In the genomic region with DNA sequence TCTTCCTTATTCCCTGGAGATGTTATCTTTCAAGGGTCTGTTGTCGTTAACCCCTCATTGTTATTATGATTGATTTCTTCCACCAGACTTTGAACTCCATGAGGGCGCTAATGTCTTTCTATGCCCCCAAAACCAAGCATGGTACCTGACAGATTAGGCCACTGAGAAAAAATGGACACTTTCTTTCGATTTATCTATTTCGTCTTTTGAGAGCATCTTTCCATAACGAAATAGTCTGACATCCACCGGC, we compare ENCODE assay signal across 8 cellular contexts. TPM values are rescaled to one million over a fixed set of nuclear protein-coding genes. Genes with fewer than 3 reads are reported as not detected.
DNase-seq lines count a peak whose midpoint lies in the region; ATAC-seq and TF ChIP-seq lines count a peak whose summit lies in the region.

No MANE protein-coding gene starts in this region.

- ATAC-seq in body of pancreas = no peak

- CTCF ChIA-PET in HEK293T (lab: Yijun Ruan, JAX) = no interaction called here

- POLR2A ChIA-PET in HEK293T (lab: Yijun Ruan, JAX) = interaction anchor here (1.1 to 1.8 kb wide), 3 partner anchors 21 to 553 kb away, joined by 4 to 6 read pairs (median 5); a partner anchor contains a TSS

- no peaks in the 10 kb centered on the region for H3K27me3 ChIP-seq in body of pancreas

- H3K4me3 ChIP-seq in body of pancreas (peak overlapping the region in 1 of 2 donors; percentile 23), mesodermal cell (ENCODE audit: extremely low read depth, insufficient read depth, low read length, poor library complexity, severe bottlenecking) (peak overlapping the region; percentile 95)

- no peak for DNase-seq in HEK293T (ENCODE audit: extremely low spot score)
- DNase-seq in body of pancreas = no peak
- DNase-seq in NCI-H187 treated with DMSO at 0.1 percent for 48 hours (lab: John Stamatoyannopoulos, UW) = no peak
- no peak for DNase-seq in G401 (ENCODE audit: low spot score)
- DNase-seq in stimulated activated CD4-positive, alpha-beta T cell treated with anti-CD3 and anti-CD28 coated beads, Interleukin-12 subunit alpha, Interleukin-12 subunit beta, amount 100 ng/mL, for 4 hours = no peak
- no peak for DNase-seq in SW 1271 (lab: John Stamatoyannopoulos, UW)

- intact Hi-C loops in body of pancreas (cut with DNase I) = no loop called here

- H3K36me3 ChIP-seq in body of pancreas (replicated peaks in 1 of 2; ENCODE audit: insufficient read depth in 1 of 2, low read depth in 2 of 2) (peaks cover 0 to 3% of the 10 kb centered on the region in 2 donors), mesodermal cell (ENCODE audit: control insufficient read depth, insufficient read depth, low read length) (peaks cover 26% of the 10 kb centered on the region)

- H3K27ac ChIP-seq in 22Rv1 (peak overlapping the region; percentile 87), body of pancreas (peak overlapping the region; percentile 52 to 91 (median 79)), mesodermal cell (ENCODE audit: low read depth, low read length, severe bottlenecking) (peak overlapping the region; percentile 94)

- no peak for TF ChIP-seq POLR2A in body of pancreas (IDR thresholded peaks at IDR 0.05)

- H3K9me3 ChIP-seq in body of pancreas = no peaks in the 10 kb centered on the region
- no peaks in the 10 kb centered on the region for H3K9me3 ChIP-seq in mesodermal cell (ENCODE audit: control insufficient read depth, low read length)

- WGBS in body of pancreas, 2 donors = 22 to 28% methylated on average over 6 of the region's 6 CpGs
- WGBS in mesodermal cell (ENCODE audit: insufficient coverage in 2 of 2), 2 experiments = 20 to 28% methylated on average over 2 to 4 of the region's 6 CpGs

- H3K4me1 ChIP-seq in body of pancreas (peaks cover 15% of the 10 kb centered on the region), mesodermal cell (ENCODE audit: control insufficient read depth, insufficient read depth, low read length, poor library complexity, severe bottlenecking) (no peaks in the 10 kb centered on the region)

- no peak for TF ChIP-seq CTCF in 22Rv1 (IDR thresholded peaks at IDR 0.05)
- TF ChIP-seq CTCF in body of pancreas (IDR thresholded peaks at IDR 0.05) = no peak

- in situ Hi-C loops in G401 (cut with HindIII; ENCODE audit: low sequenced_read_pairs) = no loop called here

TF ChIP-seq in HEK293T, 16 proteins besides CTCF, POLR2A, EP300 and RAD21:
- TF ChIP-seq ZNF384 (IDR thresholded peaks at IDR 0.05) (no peak), CTBP1 (IDR thresholded peaks at IDR 0.05; ENCODE audit: borderline replicate concordance) (peak; percentile 31; the same call in 1 of the 2 replicates)
- TF ChIP-seq, protein P1, sequence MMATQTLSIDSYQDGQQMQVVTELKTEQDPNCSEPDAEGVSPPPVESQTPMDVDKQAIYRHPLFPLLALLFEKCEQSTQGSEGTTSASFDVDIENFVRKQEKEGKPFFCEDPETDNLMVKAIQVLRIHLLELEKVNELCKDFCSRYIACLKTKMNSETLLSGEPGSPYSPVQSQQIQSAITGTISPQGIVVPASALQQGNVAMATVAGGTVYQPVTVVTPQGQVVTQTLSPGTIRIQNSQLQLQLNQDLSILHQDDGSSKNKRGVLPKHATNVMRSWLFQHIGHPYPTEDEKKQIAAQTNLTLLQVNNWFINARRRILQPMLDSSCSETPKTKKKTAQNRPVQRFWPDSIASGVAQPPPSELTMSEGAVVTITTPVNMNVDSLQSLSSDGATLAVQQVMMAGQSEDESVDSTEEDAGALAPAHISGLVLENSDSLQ (IDR thresholded peaks at IDR 0.05) = peak; percentile 54; the same call in 1 of the 2 replicates

RNA-seq across cellular contexts. Expression of a gene that starts 0.6 kb away (rescaled TPM):
- 10 to 100 TPM; 71.3 to 73.5 TPM for total RNA-seq in body of pancreas
- 228 TPM for polyA plus RNA-seq in mesodermal cell (2013, experiment 1 of 2)
- 249 TPM for polyA plus RNA-seq in mesodermal cell (2013, experiment 2 of 2)
- 389 and 414 TPM in 2 replicates for total RNA-seq in G401 (2014; rRNA removed; shearing (Covaris generic))

RNA-seq across cellular contexts. Expression of a gene that starts 21.2 kb away (rescaled TPM):
- total RNA-seq in body of pancreas = 10 to 100 TPM; 46.1 to 62.5 TPM
- 211 TPM for polyA plus RNA-seq in mesodermal cell (2013, experiment 1 of 2)
- polyA plus RNA-seq in mesodermal cell (2013, experiment 2 of 2) = 217 TPM
- total RNA-seq in G401 (2014; rRNA removed; shearing (Covaris generic)) = 184 and 226 TPM in 2 replicates
